7 cellular contexts compared by ENCODE assay signal in genomic region chr2:55109219-55109891, GRCh38. TPM values are rescaled to one million over a fixed set of nuclear protein-coding genes. Genes with fewer than 3 reads are reported as not detected.
DNase-seq lines count a peak whose midpoint lies in the region; ATAC-seq and TF ChIP-seq lines count a peak whose summit lies in the region.

No MANE protein-coding gene starts in this region.

- H3K9me3 ChIP-seq in smooth muscle cell (replicated peaks; ENCODE audit: low read depth): no peaks in the 10 kb centered on the region

- POLR2A ChIA-PET in T-cell (lab: Charles Lee): no interaction called here

- DNase-seq in HL-60 (ENCODE audit: low read depth in 1 of 2, low spot score in 1 of 2) (no peak), NCI-H82 treated with DMSO at 0.1 percent for 48 hours (lab: John Stamatoyannopoulos, UW; ENCODE audit: unreplicated experiment) (peak; percentile 91), smooth muscle cell (lab: John Stamatoyannopoulos, UW; ENCODE audit: unreplicated experiment) (no peak), T-cell (no peak)

- no peaks in the 10 kb centered on the region for H3K36me3 Mint-ChIP-seq in T-cell

- no peaks in the 10 kb centered on the region for H3K9me3 Mint-ChIP-seq in T-cell

- no peak overlapping the region for H3K27ac Mint-ChIP-seq in T-cell

- peak overlapping the region; percentile 14 for H3K9ac ChIP-seq in smooth muscle cell (ENCODE audit: low read depth)

- H3K4me1 Mint-ChIP-seq in T-cell: peaks cover 0 to 6% (median 0%) of the 10 kb centered on the region in 3 donors

- no peak overlapping the region for H3K4me3 Mint-ChIP-seq in T-cell

- H3K27ac ChIP-seq in HL-60 (replicated peaks) (peak overlapping the region; percentile 15), smooth muscle cell (ENCODE audit: low read depth) (peak overlapping the region; percentile 40)

- no peaks in the 10 kb centered on the region for H3K27me3 Mint-ChIP-seq in T-cell

- TF ChIP-seq CTCF in HL-60 (IDR thresholded peaks at IDR 0.05; ENCODE audit: insufficient read depth, low read length): no peak
- no peak for TF ChIP-seq CTCF in smooth muscle cell (IDR thresholded peaks at IDR 0.05; ENCODE audit: borderline replicate concordance, insufficient read depth, poor library complexity, severe bottlenecking)

- H2AFZ ChIP-seq in smooth muscle cell (ENCODE audit: low read depth): no peak overlapping the region

- no peak overlapping the region for H3K4me3 ChIP-seq in HL-60 (replicated peaks; ENCODE audit: insufficient read depth, low read length)
- H3K4me3 ChIP-seq in smooth muscle cell: no peak overlapping the region

- H3K4me2 ChIP-seq in smooth muscle cell: peak overlapping the region; percentile 7

- ATAC-seq in esophagus mucosa (peak; percentile 74), HG02870 (IDR thresholded peaks at IDR 0.05; ENCODE audit: unreplicated experiment) (no peak), GM18868 (IDR thresholded peaks at IDR 0.05; ENCODE audit: unreplicated experiment) (no peak), T-cell (replicated peaks in 1 of 4) (no peak)

- H3K36me3 ChIP-seq in smooth muscle cell (ENCODE audit: low read depth): no peaks in the 10 kb centered on the region

- no peaks in the 10 kb centered on the region for H3K27me3 ChIP-seq in HL-60 (ENCODE audit: insufficient read depth, poor library complexity, severe bottlenecking)
- H3K27me3 ChIP-seq in smooth muscle cell (ENCODE audit: low read depth): no peaks in the 10 kb centered on the region

- no peaks in the 10 kb centered on the region for H4K20me1 ChIP-seq in smooth muscle cell (ENCODE audit: low read depth)

- H3F3A ChIP-seq in smooth muscle cell (ENCODE audit: low read depth): peaks cover 41% of the 10 kb centered on the region

- CTCF ChIA-PET in T-cell (lab: Charles Lee): interaction anchor here in 1 of 2 donors (0.6 kb wide), 1 partner anchor 24 kb away, joined by 3 read pairs; no protein-coding TSS in a partner anchor

- H3K4me1 ChIP-seq in smooth muscle cell (ENCODE audit: low read depth): peaks cover 38% of the 10 kb centered on the region

- WGBS in smooth muscle cell (ENCODE audit: low lambda C conversion rate): 50% methylated on average over 2 of the region's 2 CpGs

- H3K79me2 ChIP-seq in smooth muscle cell (ENCODE audit: low read depth): no peaks in the 10 kb centered on the region

RNA-seq across cellular contexts. Expression of gene RTN4, which starts 59.1 kb away (rescaled TPM):
- total RNA-seq in esophagus mucosa (137 TPM), smooth muscle cell (246 and 295 TPM in 2 replicates), T-cell (10 to 100 TPM; 66.3 to 77.1 (median 75.4) TPM)
- 335 and 371 TPM in 2 replicates for polyA plus RNA-seq in smooth muscle cell
